ENCODE assay signal across 28 cellular contexts in the genomic region with DNA sequence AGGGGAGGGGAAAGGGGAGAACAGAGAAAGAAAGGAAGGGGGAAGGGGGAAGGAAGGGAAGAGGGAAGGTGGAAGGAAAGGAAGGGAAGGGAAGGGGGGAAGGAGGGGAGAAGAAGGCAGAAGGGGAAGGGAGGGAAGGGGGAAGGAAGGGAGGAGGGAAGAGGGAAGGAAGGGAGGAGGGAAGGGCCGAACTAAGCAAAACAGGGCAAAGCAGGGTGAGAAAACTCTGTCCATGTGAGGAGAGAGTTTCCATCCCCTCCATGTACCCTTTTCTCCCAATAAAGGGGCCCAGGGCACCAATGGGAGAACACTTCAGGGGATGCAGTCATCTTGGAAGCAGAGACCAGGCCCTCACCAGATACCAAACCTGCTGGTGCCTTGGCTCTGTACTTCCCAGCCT.
"Had no signal": no experiment of that assay in that cellular context is flagged by ENCODE, and none has a peak within 500 bp of the region (broad histone marks: within the 10 kb centered on the region; RNA-seq: fewer than 3 reads in every experiment).

No MANE protein-coding gene starts in this region.

- H3K36me3 ChIP-seq: stomach, suprapubic skin, thoracic aorta, thyroid gland, tibial artery, tibial nerve, transverse colon, upper lobe of left lung, upper lobe of right lung, uterus, vagina had no signal

- H3K4me3 ChIP-seq: stomach, suprapubic skin, testis, thoracic aorta, thyroid gland, tibial artery, tibial nerve, transverse colon, upper lobe of left lung, upper lobe of right lung, uterus, vagina had no signal

- H3K9me3 ChIP-seq: stomach, suprapubic skin, testis, thoracic aorta, thyroid gland, tibial artery, tibial nerve, transverse colon, upper lobe of left lung, upper lobe of right lung, uterus, vagina had no signal

- H3K27ac Mint-ChIP-seq: stimulated activated effector memory CD8-positive, alpha-beta T cell treated with anti-CD3 and anti-CD28 coated beads, Interleukin-12 subunit alpha, Interleukin-12 subunit beta, amount 100 ng/mL, for 72 hours; stimulated activated memory B cell treated with anti-CD40 and anti-IgM and Interleukin-4, amounts not matched to agents 10 μg/mL and 1 μg/mL and 100 μg/mL, for 72 hours; stimulated activated naive B cell treated with anti-CD40 and anti-IgM and Interleukin-4, amounts not matched to agents 10 μg/mL and 1 μg/mL and 100 μg/mL, for 72 hours; stimulated activated naive CD8-positive, alpha-beta T cell treated with anti-CD3 and anti-CD28 coated beads, Interleukin-15, amount 100 ng/mL, for 72 hours; stimulated activated naive CD8-positive, alpha-beta T cell treated with anti-CD3 and anti-CD28 coated beads, Interleukin-15, Interleukin-2, amounts not matched to agents 100 ng/mL and 50 ng/mL, for 24 hours; type B pancreatic cell had no signal

- FAIRE-seq: urothelium cell line had no signal

- H3K4me3 Mint-ChIP-seq: stimulated activated effector memory CD8-positive, alpha-beta T cell treated with anti-CD3 and anti-CD28 coated beads, Interleukin-12 subunit alpha, Interleukin-12 subunit beta, amount 100 ng/mL, for 72 hours; stimulated activated memory B cell treated with anti-CD40 and anti-IgM and Interleukin-4, amounts not matched to agents 10 μg/mL and 1 μg/mL and 100 μg/mL, for 72 hours; stimulated activated naive B cell treated with anti-CD40 and anti-IgM and Interleukin-4, amounts not matched to agents 10 μg/mL and 1 μg/mL and 100 μg/mL, for 72 hours; stimulated activated naive CD8-positive, alpha-beta T cell treated with anti-CD3 and anti-CD28 coated beads, Interleukin-15, amount 100 ng/mL, for 72 hours; stimulated activated naive CD8-positive, alpha-beta T cell treated with anti-CD3 and anti-CD28 coated beads, Interleukin-15, Interleukin-2, amounts not matched to agents 100 ng/mL and 50 ng/mL, for 24 hours; type B pancreatic cell had no signal

- H3K27me3 ChIP-seq: stomach, suprapubic skin, testis, thyroid gland, tibial artery, tibial nerve, transverse colon, upper lobe of left lung, upper lobe of right lung, uterus, vagina had no signal

- H3K36me3 Mint-ChIP-seq: stimulated activated effector memory CD8-positive, alpha-beta T cell treated with anti-CD3 and anti-CD28 coated beads, Interleukin-12 subunit alpha, Interleukin-12 subunit beta, amount 100 ng/mL, for 72 hours; stimulated activated memory B cell treated with anti-CD40 and anti-IgM and Interleukin-4, amounts not matched to agents 10 μg/mL and 1 μg/mL and 100 μg/mL, for 72 hours; stimulated activated naive B cell treated with anti-CD40 and anti-IgM and Interleukin-4, amounts not matched to agents 10 μg/mL and 1 μg/mL and 100 μg/mL, for 72 hours; type B pancreatic cell had no signal

- H3K4me1 ChIP-seq: stomach, suprapubic skin, testis, thyroid gland, tibial artery, transverse colon, upper lobe of left lung, upper lobe of right lung, uterus, vagina had no signal

- DNase-seq: stimulated activated CD4-positive, alpha-beta T cell treated with anti-CD3 and anti-CD28 coated beads, Interleukin-2, amount 100 ng/mL, for 48 hours; stimulated activated CD4-positive, alpha-beta T cell treated with anti-CD3 and anti-CD28 coated beads, Interleukin-4, amount 100 ng/mL, for 1 hour; stimulated activated CD4-positive, alpha-beta T cell treated with anti-CD3 and anti-CD28 coated beads, Interleukin-4, amount 100 ng/mL, for 24 hours; stimulated activated CD4-positive, alpha-beta T cell treated with anti-CD3 and anti-CD28 coated beads, Interleukin-4, amount 100 ng/mL, for 4 hours; stimulated activated CD8-positive, alpha-beta memory T cell treated with anti-CD3 and anti-CD28 coated beads, Interleukin-4, amount 100 ng/mL, for 48 hours; stimulated activated naive B cell treated with anti-CD40 and anti-IgM and Interleukin-4, amounts not matched to agents 10 μg/mL and 1 μg/mL and 100 μg/mL, for 72 hours; stimulated activated naive CD4-positive, alpha-beta T cell; stimulated activated naive CD4-positive, alpha-beta T cell treated with Interleukin-2 at 50 U/mL for 16 hours; stimulated activated naive CD8-positive, alpha-beta T cell treated with anti-CD3 and anti-CD28 coated beads, Interleukin-15, amount 100 ng/mL, for 72 hours; stimulated activated naive CD8-positive, alpha-beta T cell treated with anti-CD3 and anti-CD28 coated beads, Interleukin-15, Interleukin-2, amounts not matched to agents 100 U/mL and 50 U/mL, for 24 hours; stomach; substantia nigra; testis; thyroid gland; tibial artery; transverse colon; upper lobe of left lung; upper lobe of right lung; uterus had no signal

- H3K27ac ChIP-seq: stomach, suprapubic skin, testis, thoracic aorta, thyroid gland, tibial artery, tibial nerve, transverse colon, upper lobe of left lung, upper lobe of right lung, uterus, vagina had no signal

- H3K9me3 Mint-ChIP-seq: stimulated activated effector memory CD8-positive, alpha-beta T cell treated with anti-CD3 and anti-CD28 coated beads, Interleukin-12 subunit alpha, Interleukin-12 subunit beta, amount 100 ng/mL, for 72 hours; stimulated activated naive B cell treated with anti-CD40 and anti-IgM and Interleukin-4, amounts not matched to agents 10 μg/mL and 1 μg/mL and 100 μg/mL, for 72 hours; stimulated activated naive CD8-positive, alpha-beta T cell treated with anti-CD3 and anti-CD28 coated beads, Interleukin-15, amount 100 ng/mL, for 72 hours; stimulated activated naive CD8-positive, alpha-beta T cell treated with anti-CD3 and anti-CD28 coated beads, Interleukin-15, Interleukin-2, amounts not matched to agents 100 ng/mL and 50 ng/mL, for 24 hours; type B pancreatic cell had no signal

- ATAC-seq: stimulated activated effector memory CD8-positive, alpha-beta T cell treated with anti-CD3 and anti-CD28 coated beads, Interleukin-12 subunit alpha, Interleukin-12 subunit beta, amount 100 ng/mL, for 72 hours; stimulated activated memory B cell treated with anti-CD40 and anti-IgM and Interleukin-4, amounts not matched to agents 10 μg/mL and 1 μg/mL and 100 μg/mL, for 72 hours; stimulated activated naive B cell treated with anti-CD40 and anti-IgM and Interleukin-4, amounts not matched to agents 10 μg/mL and 1 μg/mL and 100 μg/mL, for 72 hours; stimulated activated naive CD8-positive, alpha-beta T cell treated with anti-CD3 and anti-CD28 coated beads, Interleukin-15, amount 100 ng/mL, for 72 hours; stimulated activated naive CD8-positive, alpha-beta T cell treated with anti-CD3 and anti-CD28 coated beads, Interleukin-15, Interleukin-2, amounts not matched to agents 100 U/mL and 50 U/mL, for 24 hours; upper lobe of right lung had no signal

- H3K4me1 Mint-ChIP-seq: stimulated activated effector memory CD8-positive, alpha-beta T cell treated with anti-CD3 and anti-CD28 coated beads, Interleukin-12 subunit alpha, Interleukin-12 subunit beta, amount 100 ng/mL, for 72 hours; stimulated activated memory B cell treated with anti-CD40 and anti-IgM and Interleukin-4, amounts not matched to agents 10 μg/mL and 1 μg/mL and 100 μg/mL, for 72 hours; stimulated activated naive B cell treated with anti-CD40 and anti-IgM and Interleukin-4, amounts not matched to agents 10 μg/mL and 1 μg/mL and 100 μg/mL, for 72 hours; stimulated activated naive CD8-positive, alpha-beta T cell treated with anti-CD3 and anti-CD28 coated beads, Interleukin-15, amount 100 ng/mL, for 72 hours had no signal
